Comparison of ENCODE assay signal across 12 cellular contexts in genomic region chr20:36852187-36852586, GRCh38. TPM values are rescaled to one million over a fixed set of nuclear protein-coding genes. Genes with fewer than 3 reads are reported as not detected.
DNase-seq lines count a peak whose midpoint lies in the region; ATAC-seq, FAIRE-seq and TF ChIP-seq lines count a peak whose summit lies in the region.
"Had no signal": no experiment of that assay in that cellular context is flagged by ENCODE, and none has a peak within 500 bp of the region (broad histone marks: within the 10 kb centered on the region; RNA-seq: fewer than 3 reads in every experiment).

No MANE protein-coding gene starts in this region.

- peaks cover 82% of the 10 kb centered on the region for H3K79me2 ChIP-seq in neural progenitor cell (ENCODE audit: low read depth)

- H3K36me3 ChIP-seq in thyroid gland (no peaks in the 10 kb centered on the region), neural progenitor cell (no peaks in the 10 kb centered on the region)

- no peak overlapping the region for H2AFZ ChIP-seq in neural progenitor cell (replicated peaks)

- H3K4me3 ChIP-seq in thyroid gland (replicated peaks in 1 of 3) (no peak overlapping the region), neural progenitor cell (no peak overlapping the region)

- H3K9me3 ChIP-seq in thyroid gland (no peaks in the 10 kb centered on the region), neural progenitor cell (ENCODE audit: low read depth) (no peaks in the 10 kb centered on the region)

- TF ChIP-seq CTCF in thyroid gland (IDR thresholded peaks at IDR 0.05) = no peak
- no peak for TF ChIP-seq CTCF in neural progenitor cell (IDR thresholded peaks at IDR 0.05)

- H3K27ac ChIP-seq in caudate nucleus (ENCODE audit: low read depth, low read length) (peak overlapping the region; percentile 88), thyroid gland (peak overlapping the region; percentile 42 to 79 (median 70)), neural progenitor cell (no peak overlapping the region)

- TF ChIP-seq POLR2A in thyroid gland (IDR thresholded peaks at IDR 0.05) = no peak

- peak overlapping the region; percentile 57 for H3K4me3 Mint-ChIP-seq in memory B cell
- H3K4me3 Mint-ChIP-seq in neural progenitor cell = no peak overlapping the region
- H3K4me3 Mint-ChIP-seq: activated CD4-positive, alpha-beta memory T cell treated with anti-CD3 and anti-CD28 coated beads, Interleukin-2, amount 10 ng/mL, durations not matched to agents 7 days and 5 days had no signal

- no peak overlapping the region for H3K9ac ChIP-seq in neural progenitor cell

- ATAC-seq in memory B cell (ENCODE audit: low read depth) = peak; percentile 24

- H3K4me2 ChIP-seq in neural progenitor cell = no peak overlapping the region

- WGBS in thyroid gland, 2 donors = 50 to 62% methylated on average over 4 to 12 of the region's 12 CpGs

- no peaks in the 10 kb centered on the region for H3K27me3 Mint-ChIP-seq in memory B cell
- peaks cover 7% of the 10 kb centered on the region for H3K27me3 Mint-ChIP-seq in neural progenitor cell (ENCODE audit: insufficient read depth, low read depth)
- H3K27me3 Mint-ChIP-seq: activated CD4-positive, alpha-beta memory T cell treated with anti-CD3 and anti-CD28 coated beads, Interleukin-2, amount 10 ng/mL, durations not matched to agents 7 days and 5 days had no signal

- DNase-seq in GM19239 (ENCODE audit: insufficient read length, low spot score) = no peak
- peak in 53 of 61 donors; percentile 20 to 98 (median 56) for DNase-seq in caudate nucleus (lab: John Stamatoyannopoulos, UW)
- DNase-seq in memory B cell (ENCODE audit: low spot score in 2 of 2) = no peak
- DNase-seq in thyroid gland = no peak
- no peak for DNase-seq in T1000 (lab: John Stamatoyannopoulos, UW)
- DNase-seq in neural progenitor cell (ENCODE audit: low spot score) = no peak
- DNase-seq in A172 (ENCODE audit: low spot score) = no peak
- no peak for DNase-seq in activated CD4-positive, CD25-positive, alpha-beta regulatory T cell (lab: John Stamatoyannopoulos, UW)
- DNase-seq: activated CD4-positive, alpha-beta memory T cell treated with anti-CD3 and anti-CD28 coated beads, Interleukin-2, amount 10 ng/mL, durations not matched to agents 7 days and 5 days; DND-41 had no signal

- H3K36me3 Mint-ChIP-seq in memory B cell (peaks cover 10% of the 10 kb centered on the region), neural progenitor cell (peaks cover 20% of the 10 kb centered on the region)

- peak; percentile 90 for FAIRE-seq in GM19239 (lab: Jason Lieb, UNC)
- FAIRE-seq: bronchial epithelial cell had no signal

- intact Hi-C loops in thyroid gland (cut with DNase I) = no loop called here

- H3K4me1 Mint-ChIP-seq in memory B cell (peaks cover 52% of the 10 kb centered on the region), neural progenitor cell (peaks cover 8% of the 10 kb centered on the region)

- H4K20me1 ChIP-seq in neural progenitor cell (ENCODE audit: low read depth) = peaks cover 65% of the 10 kb centered on the region

- H3K4me1 ChIP-seq in thyroid gland = peaks cover 31 to 79% of the 10 kb centered on the region in 2 donors
- peaks cover 2% of the 10 kb centered on the region for H3K4me1 ChIP-seq in neural progenitor cell

- H3F3A ChIP-seq in neural progenitor cell (ENCODE audit: low read depth) = peaks cover 14% of the 10 kb centered on the region

- H3K27ac Mint-ChIP-seq in memory B cell = peak overlapping the region; percentile 86
- no peak overlapping the region for H3K27ac Mint-ChIP-seq in neural progenitor cell
- H3K27ac Mint-ChIP-seq: activated CD4-positive, alpha-beta memory T cell treated with anti-CD3 and anti-CD28 coated beads, Interleukin-2, amount 10 ng/mL, durations not matched to agents 7 days and 5 days had no signal

- H3K9me3 Mint-ChIP-seq in memory B cell (no peaks in the 10 kb centered on the region), neural progenitor cell (peaks cover 8% of the 10 kb centered on the region)
- H3K9me3 Mint-ChIP-seq: activated CD4-positive, alpha-beta memory T cell treated with anti-CD3 and anti-CD28 coated beads, Interleukin-2, amount 10 ng/mL, durations not matched to agents 7 days and 5 days had no signal

- H3K27me3 ChIP-seq in thyroid gland = no peaks in the 10 kb centered on the region
- H3K27me3 ChIP-seq in neural progenitor cell = no peaks in the 10 kb centered on the region

RNA-seq across cellular contexts. Expression of gene TLDC2, which starts 23.8 kb away (rescaled TPM):
- total RNA-seq in thyroid gland (1 to 10 TPM in 2 of 4 donors, under 1 TPM in 2; 0.45 to 2.5 (median 1.1) TPM), neural progenitor cell (ENCODE audit: low replicate concordance) (2.4 and 3.8 TPM in 2 replicates)
- not detected in 2 replicates for total RNA-seq in A172 (2014; rRNA removed; shearing (Covaris generic))
- total RNA-seq: activated CD4-positive, alpha-beta memory T cell treated with anti-CD3 and anti-CD28 coated beads, Interleukin-2, amount 10 ng/mL, durations not matched to agents 7 days and 5 days; MCF 10A had no signal

Comparison
In these comparisons a context has a peak if more than half of its experiments do, and no peak if none do; other contexts are left out.
1. DNase-seq: peak in caudate nucleus (53 of 61); none in GM19239 (single experiment), memory B cell (0 of 2), thyroid gland (0 of 2), T1000 (single experiment), neural progenitor cell (single experiment), A172 (single experiment) and activated CD4-positive, CD25-positive, alpha-beta regulatory T cell (0 of 4).